1 cellular context compared by ENCODE assay signal in genomic region chr6:41687501-41688175, GRCh38.
TF ChIP-seq lines count a peak whose summit lies in the region.

No MANE protein-coding gene starts in this region.

TF ChIP-seq in H1, 55 proteins besides CTCF, POLR2A, EP300 and RAD21:
- 0 out of 4 replicates have a peak, but pooled peaks of 1 of the 2 experiments have one; percentile 66 for TF ChIP-seq SIN3A (conservative IDR thresholded peaks at IDR 0.05 in 1 of 2, IDR thresholded peaks at IDR 0.05 in 1 of 2; ENCODE audit: low read depth in 1 of 2, low read length in 2 of 2)
- TF ChIP-seq KDM1A (IDR thresholded peaks at IDR 0.05; ENCODE audit: borderline replicate concordance, low read length): peak; percentile 61; the same call in 1 of the 2 replicates
- no peak for TF ChIP-seq BACH1 (IDR thresholded peaks at IDR 0.05; ENCODE audit: low read length)
